ENCODE assay signal across 9 cellular contexts in genomic region chrX:150692296-150692695, GRCh38. TPM values are rescaled to one million over a fixed set of nuclear protein-coding genes. Genes with fewer than 3 reads are reported as not detected.
DNase-seq lines count a peak whose midpoint lies in the region; ATAC-seq, FAIRE-seq and TF ChIP-seq lines count a peak whose summit lies in the region.
"Had no signal": no experiment of that assay in that cellular context is flagged by ENCODE, and none has a peak within 500 bp of the region (broad histone marks: within the 10 kb centered on the region; RNA-seq: fewer than 3 reads in every experiment).

No MANE protein-coding gene starts in this region.

- DNase-seq in GM12878 (ENCODE audit: low read depth, low spot score) (no peak), H4 (ENCODE audit: low spot score) (no peak), midbrain (lab: John Stamatoyannopoulos, UW) (no peak)
- DNase-seq: NCI-H524 treated with DMSO at 0.1 percent for 48 hours had no signal

- ATAC-seq in GM12878: no peak
- no peak for ATAC-seq in activated CD4-positive, CD25-positive, alpha-beta regulatory T cell treated with anti-CD3 and anti-CD28 coated beads, Interleukin-2, amount 50 U/mL, for 24 hours
- ATAC-seq in GM18502 (IDR thresholded peaks at IDR 0.05; ENCODE audit: poor library complexity, unreplicated experiment): no peak

- H3K27me3 ChIP-seq in BLaER1: no peaks in the 10 kb centered on the region
- no peaks in the 10 kb centered on the region for H3K27me3 ChIP-seq in KMS-11 (ENCODE audit: insufficient read depth, low read depth)
- H3K27me3 ChIP-seq in GM12878 (replicated peaks in 1 of 2; ENCODE audit: control insufficient read depth in 2 of 2, insufficient read depth in 2 of 2, low read length in 1 of 2): no peaks in the 10 kb centered on the region
- no peaks in the 10 kb centered on the region for H3K27me3 ChIP-seq in mononuclear cell (ENCODE audit: insufficient read depth, low read length)

- peak overlapping the region; percentile 66 for H3K4me3 ChIP-seq in BLaER1
- no peak overlapping the region for H3K4me3 ChIP-seq in KMS-11 (IDR thresholded peaks at IDR 0.05; ENCODE audit: insufficient read depth, low read depth, low read length)
- H3K4me3 ChIP-seq in GM12878: peak overlapping the region; percentile 80
- H3K4me3 ChIP-seq in mononuclear cell (ENCODE audit: low read length): peak overlapping the region; percentile 60

- H3K4me1 ChIP-seq in BLaER1 (peaks cover 40% of the 10 kb centered on the region), KMS-11 (ENCODE audit: low read depth, poor library complexity, severe bottlenecking) (peaks cover 40% of the 10 kb centered on the region), GM12878 (ENCODE audit: control insufficient read depth, insufficient read depth, low read length) (peaks cover 13% of the 10 kb centered on the region), mononuclear cell (ENCODE audit: insufficient read depth, low read length) (peaks cover 65% of the 10 kb centered on the region)

- no peak for TF ChIP-seq POLR2A in GM12878 (IDR thresholded peaks at IDR 0.05; ENCODE audit: low read depth, low read length)

- 7% methylated on average over 5 of the region's 5 CpGs for WGBS in GM12878 (ENCODE audit: insufficient coverage, insufficient replicate concordance, low lambda C conversion rate, missing lambda C conversion rate)

- peak overlapping the region; percentile 82; the same call in 1 of the 2 replicates for H3K9ac ChIP-seq in BLaER1
- H3K9ac ChIP-seq in KMS-11: peak overlapping the region; percentile 51; the same call in 1 of the 2 replicates
- peak overlapping the region; percentile 72 for H3K9ac ChIP-seq in GM12878 (ENCODE audit: control insufficient read depth, insufficient read depth, low read length)

- TF ChIP-seq RAD21 in GM12878 (IDR thresholded peaks at IDR 0.05; ENCODE audit: insufficient read depth, low read depth, low read length): no peak

- TSS peak; percentile 74 for BruUV-seq in GM12878 (replicated peaks; lab: Mats Ljungman, UMichigan)

- POLR2A ChIA-PET in GM12878 (lab: Charles Lee): interaction anchor here (0.9 to 2.3 kb wide), 3 partner anchors 19 to 752 kb away, joined by 3 to 5 read pairs (median 5); no protein-coding TSS in a partner anchor

- H3K79me2 ChIP-seq in KMS-11 (ENCODE audit: insufficient read depth, low read depth) (peaks cover 20% of the 10 kb centered on the region), GM12878 (ENCODE audit: control insufficient read depth, insufficient read depth, low read length) (peaks cover 36% of the 10 kb centered on the region)

- FAIRE-seq in GM12878 (lab: Jason Lieb, UNC): no peak

- H3K36me3 ChIP-seq in BLaER1: no peaks in the 10 kb centered on the region
- no peaks in the 10 kb centered on the region for H3K36me3 ChIP-seq in KMS-11 (ENCODE audit: insufficient read depth)
- H3K36me3 ChIP-seq in GM12878 (ENCODE audit: control insufficient read depth in 2 of 2, insufficient read depth in 2 of 2, low read length in 1 of 2): no peaks in the 10 kb centered on the region

- TF ChIP-seq CTCF in KMS-11 (conservative IDR thresholded peaks at IDR 0.05; ENCODE audit: low read depth, low read length) (no peak), GM12878 (IDR thresholded peaks at IDR 0.05 in 2 of 3, conservative IDR thresholded peaks at IDR 0.05 in 1 of 3; ENCODE audit: control insufficient read depth in 2 of 3, extremely low read depth in 1 of 3, insufficient read depth in 1 of 3, low read depth in 3 of 3, low read length in 3 of 3) (no peak)

- RAD21 ChIA-PET in GM12878 (lab: Charles Lee; ENCODE audit: unreplicated experiment): interaction anchor here (0.8 to 1.4 kb wide), 5 partner anchors 8 to 28 kb away, joined by 3 to 6 read pairs (median 3); no protein-coding TSS in a partner anchor

- H3K27ac ChIP-seq in BLaER1: peak overlapping the region; percentile 89; the same call in 1 of the 2 replicates
- peak overlapping the region; percentile 67; the same call in 1 of the 2 replicates for H3K27ac ChIP-seq in KMS-11
- H3K27ac ChIP-seq in GM12878 (ENCODE audit: control insufficient read depth, insufficient read depth): peak overlapping the region; percentile 77

- H4K20me1 ChIP-seq in BLaER1 (no peaks in the 10 kb centered on the region), KMS-11 (ENCODE audit: insufficient read depth) (no peaks in the 10 kb centered on the region), GM12878 (ENCODE audit: control insufficient read depth, insufficient read depth) (no peaks in the 10 kb centered on the region)

- in situ Hi-C loops in GM12878 (cut with MboI): loop anchor here (25.0 kb wide), 1 partner anchor 1180 kb away; the partner anchor contains the start of gene IDS

- H3K9me3 ChIP-seq in BLaER1 (0 out of 2 replicates have a peak, but pooled peaks cover 10% of the 10 kb centered on the region), GM12878 (replicated peaks; ENCODE audit: control insufficient read depth, insufficient read depth, low read length) (no peaks in the 10 kb centered on the region; the same call in 2 of the 3 replicates), mononuclear cell (ENCODE audit: low read depth, low read length) (no peaks in the 10 kb centered on the region)

- H3K4me2 ChIP-seq in BLaER1 (peak overlapping the region; percentile 73), KMS-11 (peak overlapping the region; percentile 69), GM12878 (ENCODE audit: control insufficient read depth, insufficient read depth) (peak overlapping the region; percentile 83)

- CTCF ChIA-PET in GM12878 (lab: Yijun Ruan, JAX): interaction anchor here (0.6 to 12.8 kb wide), 7 partner anchors 8 to 752 kb away, joined by 4 to 106 read pairs (median 6); no protein-coding TSS in a partner anchor

- SMC1A ChIA-PET in GM12878 (lab: Charles Lee; ENCODE audit: uncharacterized antibody, unreplicated experiment): interaction anchor here (0.8 to 2.6 kb wide), 6 partner anchors 9 to 752 kb away, joined by 3 to 14 read pairs (median 8); no protein-coding TSS in a partner anchor

- H2AFZ ChIP-seq in KMS-11 (ENCODE audit: low read depth): peak overlapping the region; percentile 44
- peak overlapping the region; percentile 75 for H2AFZ ChIP-seq in GM12878 (ENCODE audit: control insufficient read depth, low read depth, low read length)

- no peak for TF ChIP-seq EP300 in GM12878 (IDR thresholded peaks at IDR 0.05; ENCODE audit: borderline replicate concordance in 1 of 2, control insufficient read depth in 1 of 2, low read depth in 2 of 2, low read length in 2 of 2)

- intact Hi-C loops in GM12878 (cut with micrococcal nuclease; ENCODE audit: unreplicated experiment): no loop called here

TF ChIP-seq in GM12878, 131 proteins besides CTCF, POLR2A, EP300 and RAD21:
- TF ChIP-seq YY1 (IDR thresholded peaks at IDR 0.05; ENCODE audit: low read depth, low read length): 0 out of 2 replicates have a peak, but pooled peaks have one; percentile 50
- TF ChIP-seq IRF4 (IDR thresholded peaks at IDR 0.05; ENCODE audit: low read depth, low read length): no peak
- TF ChIP-seq RELB (IDR thresholded peaks at IDR 0.05; ENCODE audit: low read depth): no peak
- TF ChIP-seq JUNB (IDR thresholded peaks at IDR 0.05): no peak

RNA-seq across cellular contexts. Expression of gene MTMR1, which starts 0.9 kb away (rescaled TPM):
- total RNA-seq in GM12878 (2013; cell fraction: nucleolus; rRNA removed): 47.2 and 51.2 TPM in 2 replicates
- total RNA-seq in GM12878 (2014; rRNA removed): 22.7 and 23.6 TPM in 2 replicates
- total RNA-seq in GM12878 (2014; rRNA removed; fragmentation: Illumina TruSeq; extraction: Trizol): 20.3 and 22.2 TPM in 2 replicates
- total RNA-seq in GM12878 (2021): 29.2 and 31.8 TPM in 2 replicates
- 10.8 TPM for polyA plus RNA-seq in GM12878 (2011; ENCODE audit: low read depth)
- polyA plus RNA-seq in GM12878 (2011; rRNA removed): 31.4 and 38.5 TPM in 2 replicates
- polyA plus RNA-seq in GM12878 (2011; cell fraction: cytosol; rRNA removed): 23.2 and 25.3 TPM in 2 replicates
- polyA plus RNA-seq in GM12878 (2011; cell fraction: nucleus; rRNA removed): 41.1 and 43.8 TPM in 2 replicates
- polyA plus RNA-seq in GM12878 (2012): 17.4 and 18.0 TPM in 2 replicates
- polyA plus RNA-seq in GM12878 (2014; fragmentation: Illumina TruSeq; extraction: Trizol): 32.2 and 40.5 TPM in 2 replicates
- 1 to 10 TPM; 1.2 to 2.5 TPM for polyA plus RNA-seq in GM12878 (2014; fragmentation: Nextera tagmentation; extraction: Ambion mirVana)
- 25.0 and 25.4 TPM in 2 replicates for polyA plus RNA-seq in GM12878 (2014; rRNA removed)
- polyA plus RNA-seq in GM12878 (2016; fragmentation: Nextera tagmentation; extraction: Ambion mirVana): 1 to 10 TPM; 3.8 to 4.8 TPM
- polyA minus RNA-seq in GM12878 (2011; rRNA and poly(A)+ RNA removed): 27.8 and 33.9 TPM in 2 replicates
- 8.8 and 12.8 TPM in 2 replicates for polyA minus RNA-seq in GM12878 (2011; cell fraction: cytosol; rRNA and poly(A)+ RNA removed)
- 12.8 and 19.2 TPM in 2 replicates for polyA minus RNA-seq in GM12878 (2011; cell fraction: nucleus; rRNA and poly(A)+ RNA removed)
- 44.6 TPM for total RNA-seq in mononuclear cell
- 11.3 and 13.8 TPM in 2 replicates for total RNA-seq in H4 (2014; rRNA removed; shearing (Covaris generic))
